Comparison of ENCODE assay signal across 23 cellular contexts in the genomic region with DNA sequence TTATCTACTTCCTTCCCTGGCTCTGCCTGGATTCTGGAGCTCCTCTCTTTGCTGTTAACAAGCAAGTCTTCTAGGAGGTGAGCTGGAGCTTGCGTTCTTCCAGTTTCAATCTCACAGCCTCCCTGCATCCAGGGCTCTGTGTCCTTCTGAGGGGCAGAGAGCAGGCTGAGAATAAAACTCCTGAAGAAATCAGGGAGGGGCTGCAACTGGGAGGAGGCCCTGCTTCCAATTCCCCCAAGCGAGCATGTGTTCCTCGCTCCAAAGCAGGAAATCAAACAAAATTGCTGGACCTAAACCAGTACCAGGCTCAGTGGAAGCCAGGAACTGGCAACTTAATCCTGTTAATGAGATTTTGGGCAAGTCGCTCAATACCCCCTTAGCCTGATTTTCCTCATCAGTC.
"Had no signal": no experiment of that assay in that cellular context is flagged by ENCODE, and none has a peak within 500 bp of the region (broad histone marks: within the 10 kb centered on the region; RNA-seq: fewer than 3 reads in every experiment).

No MANE protein-coding gene starts in this region.

- H3K9me3 Mint-ChIP-seq: neural crest cell had no signal

- H3K4me3 ChIP-seq: dorsolateral prefrontal cortex, heart right ventricle, ovary, right atrium auricular region, sigmoid colon, skin epidermis, testis, tibial nerve, upper lobe of right lung, vagina had no signal

- H3K27ac ChIP-seq: heart right ventricle, ovary, right atrium auricular region, sigmoid colon, skin epidermis, testis, tibial nerve, upper lobe of right lung, vagina had no signal

- H3K27me3 ChIP-seq: dorsolateral prefrontal cortex, ovary, right atrium auricular region, testis, tibial nerve, upper lobe of right lung, vagina had no signal

- H3K36me3 ChIP-seq: heart right ventricle, ovary, right atrium auricular region, sigmoid colon, tibial nerve, upper lobe of right lung, vagina had no signal

- DNase-seq: effector CD8-positive, alpha-beta T cell; heart right ventricle; hypothalamus; islet precursor cell; mammary epithelial cell; naive thymus-derived CD8-positive, alpha-beta T cell; nucleus accumbens; ovary; sigmoid colon; stimulated activated CD4-positive, alpha-beta T cell treated with anti-CD3 and anti-CD28 coated beads, Interleukin-2, amount 100 ng/mL, for 24 hours; stimulated activated CD4-positive, alpha-beta T cell treated with anti-CD3 and anti-CD28 coated beads, Interleukin-4, amount 100 ng/mL, for 4 hours; stimulated activated naive B cell treated with anti-CD40 and anti-IgM and Interleukin-4, amounts not matched to agents 10 μg/mL and 1 μg/mL and 100 μg/mL, for 72 hours; stimulated activated naive CD8-positive, alpha-beta T cell treated with anti-CD3 and anti-CD28 coated beads, Interleukin-15, amount 100 ng/mL, for 72 hours; testis; upper lobe of right lung had no signal

- H3K9me3 ChIP-seq: heart right ventricle, ovary, right atrium auricular region, sigmoid colon, testis, tibial nerve, upper lobe of right lung, vagina had no signal

- H3K27ac Mint-ChIP-seq: naive thymus-derived CD8-positive, alpha-beta T cell; stimulated activated naive B cell treated with anti-CD40 and anti-IgM and Interleukin-4, amounts not matched to agents 10 μg/mL and 1 μg/mL and 100 μg/mL, for 72 hours had no signal

- FAIRE-seq: frontal cortex had no signal

- H3K27me3 Mint-ChIP-seq: stimulated activated naive B cell treated with anti-CD40 and anti-IgM and Interleukin-4, amounts not matched to agents 10 μg/mL and 1 μg/mL and 100 μg/mL, for 72 hours; stimulated activated naive CD8-positive, alpha-beta T cell treated with anti-CD3 and anti-CD28 coated beads, Interleukin-15, amount 100 ng/mL, for 72 hours had no signal

- H3K4me3 Mint-ChIP-seq: naive thymus-derived CD8-positive, alpha-beta T cell; neural crest cell; stimulated activated naive B cell treated with anti-CD40 and anti-IgM and Interleukin-4, amounts not matched to agents 10 μg/mL and 1 μg/mL and 100 μg/mL, for 72 hours; stimulated activated naive CD8-positive, alpha-beta T cell treated with anti-CD3 and anti-CD28 coated beads, Interleukin-15, amount 100 ng/mL, for 72 hours had no signal

- H3K4me1 Mint-ChIP-seq: naive thymus-derived CD8-positive, alpha-beta T cell; neural crest cell; stimulated activated naive B cell treated with anti-CD40 and anti-IgM and Interleukin-4, amounts not matched to agents 10 μg/mL and 1 μg/mL and 100 μg/mL, for 72 hours; stimulated activated naive CD8-positive, alpha-beta T cell treated with anti-CD3 and anti-CD28 coated beads, Interleukin-15, amount 100 ng/mL, for 72 hours had no signal

- H3K36me3 Mint-ChIP-seq: naive thymus-derived CD8-positive, alpha-beta T cell; stimulated activated naive B cell treated with anti-CD40 and anti-IgM and Interleukin-4, amounts not matched to agents 10 μg/mL and 1 μg/mL and 100 μg/mL, for 72 hours had no signal

- ATAC-seq: heart right ventricle; left lobe of liver; naive thymus-derived CD8-positive, alpha-beta T cell; stimulated activated naive B cell treated with anti-CD40 and anti-IgM and Interleukin-4, amounts not matched to agents 10 μg/mL and 1 μg/mL and 100 μg/mL, for 72 hours; stimulated activated naive CD8-positive, alpha-beta T cell treated with anti-CD3 and anti-CD28 coated beads, Interleukin-15, amount 100 ng/mL, for 72 hours; upper lobe of right lung had no signal

- H3K4me1 ChIP-seq: heart right ventricle, right atrium auricular region, sigmoid colon, testis, tibial nerve, upper lobe of right lung, vagina had no signal
